1 cellular context compared by ENCODE assay signal in genomic region chr2:203014456-203015199, GRCh38.
TF ChIP-seq lines count a peak whose summit lies in the region.

Gene NBEAL1 (plus strand): TSS chr2:203014875. CDS start chr2:203016385, 1,510 bp downstream.

TF ChIP-seq in WTC11, 78 proteins besides CTCF, POLR2A, EP300 and RAD21 (continued from another document):
- TF ChIP-seq AR (CRISPR knock-in tag; IDR thresholded peaks at IDR 0.05) (no peak), CREM (CRISPR knock-in tag; IDR thresholded peaks at IDR 0.05) (peak; percentile 94), IRF1 (CRISPR knock-in tag; IDR thresholded peaks at IDR 0.05) (0 out of 2 replicates have a peak, but pooled peaks have one; percentile 19), SOX15 (CRISPR knock-in tag; IDR thresholded peaks at IDR 0.05) (no peak), USF1 (CRISPR knock-in tag; IDR thresholded peaks at IDR 0.05) (no peak), NR3C1 (CRISPR knock-in tag; conservative IDR thresholded peaks at IDR 0.05; ENCODE audit: low read depth) (no peak), ZNF138 (CRISPR knock-in tag; conservative IDR thresholded peaks at IDR 0.05) (0 out of 2 replicates have a peak, but pooled peaks have one; percentile 61), IRF2 (CRISPR knock-in tag; IDR thresholded peaks at IDR 0.05; ENCODE audit: borderline replicate concordance, low read depth) (no peak), E2F5 (CRISPR knock-in tag; IDR thresholded peaks at IDR 0.05) (peak; percentile 82), NFE2L1 (CRISPR knock-in tag; IDR thresholded peaks at IDR 0.05) (no peak), GTF2I (CRISPR knock-in tag; conservative IDR thresholded peaks at IDR 0.05) (no peak), ZNF232 (CRISPR knock-in tag; IDR thresholded peaks at IDR 0.05) (no peak), ERG (CRISPR knock-in tag; IDR thresholded peaks at IDR 0.05) (no peak), GABPB1 (CRISPR knock-in tag; IDR thresholded peaks at IDR 0.05) (no peak; the same call in none of the 2 replicates), ZNF425 (CRISPR knock-in tag; conservative IDR thresholded peaks at IDR 0.05) (no peak), CBFB (CRISPR knock-in tag; IDR thresholded peaks at IDR 0.05; ENCODE audit: low read depth) (peak; percentile 68; the same call in 1 of the 2 replicates), KAT7 (CRISPR knock-in tag; IDR thresholded peaks at IDR 0.05; ENCODE audit: borderline replicate concordance) (no peak), MLX (CRISPR knock-in tag; IDR thresholded peaks at IDR 0.05) (no peak), JAZF1 (CRISPR knock-in tag; IDR thresholded peaks at IDR 0.05) (no peak), ZNF281 (CRISPR knock-in tag; IDR thresholded peaks at IDR 0.05) (no peak), E2F1 (CRISPR knock-in tag; IDR thresholded peaks at IDR 0.05) (no peak), TEAD4 (CRISPR knock-in tag; IDR thresholded peaks at IDR 0.05) (0 out of 2 replicates have a peak, but pooled peaks have one; percentile 25), OVOL2 (CRISPR knock-in tag; IDR thresholded peaks at IDR 0.05; ENCODE audit: borderline replicate concordance) (no peak), HMGA2 (CRISPR knock-in tag; IDR thresholded peaks at IDR 0.05) (no peak), ATF6 (CRISPR knock-in tag; IDR thresholded peaks at IDR 0.05) (no peak), ZNF219 (CRISPR knock-in tag; IDR thresholded peaks at IDR 0.05; ENCODE audit: borderline replicate concordance) (no peak), ETV6 (CRISPR knock-in tag; IDR thresholded peaks at IDR 0.05) (peak; percentile 60; the same call in 1 of the 2 replicates), RELA (CRISPR knock-in tag; IDR thresholded peaks at IDR 0.05; ENCODE audit: borderline replicate concordance) (no peak), HMGXB4 (CRISPR knock-in tag; IDR thresholded peaks at IDR 0.05) (no peak)
